In genomic region chr3:25481402-25481801, GRCh38 we compare ENCODE assay signal across 19 cellular contexts. TPM values are rescaled to one million over a fixed set of nuclear protein-coding genes. Genes with fewer than 3 reads are reported as not detected.
"Had no signal": no experiment of that assay in that cellular context is flagged by ENCODE, and none has a peak within 500 bp of the region (broad histone marks: within the 10 kb centered on the region; RNA-seq: fewer than 3 reads in every experiment).

No MANE protein-coding gene starts in this region.

- ATAC-seq: effector memory CD8-positive, alpha-beta T cell; gastrocnemius medialis; mucosa of descending colon; naive thymus-derived CD4-positive, alpha-beta T cell; psoas muscle had no signal

- H3K4me3 ChIP-seq: gastrocnemius medialis, hepatocyte, mucosa of descending colon, psoas muscle, sigmoid colon, stomach, testis had no signal

- H3K36me3 ChIP-seq: gastrocnemius medialis, sigmoid colon, stomach had no signal

- H3K27me3 ChIP-seq: gastrocnemius medialis, hepatocyte, sigmoid colon, stomach, testis had no signal

- H3K27ac ChIP-seq: gastrocnemius medialis, hepatocyte, psoas muscle, stomach, testis had no signal

- H3K9me3 ChIP-seq: gastrocnemius medialis, mucosa of descending colon, psoas muscle, sigmoid colon, stomach, testis had no signal

- H3K9me3 Mint-ChIP-seq: activated CD4-positive, alpha-beta T cell treated with anti-CD3 and anti-CD28 coated beads, Interleukin-2, amount 10 ng/mL, durations not matched to agents 7 days and 5 days; activated naive CD8-positive, alpha-beta T cell treated with anti-CD3 and anti-CD28 coated beads, Interleukin-2, amount 10 ng/mL, durations not matched to agents 7 days and 5 days; brain; dendritic cell treated with granulocyte-macrophage colony-stimulating factor and Interleukin-4, amounts not matched to agents 40 ng/mL and 50 ng/mL, for 4 days; effector memory CD8-positive, alpha-beta T cell had no signal

- H3K27ac Mint-ChIP-seq: activated CD4-positive, alpha-beta T cell treated with anti-CD3 and anti-CD28 coated beads, Interleukin-2, amount 10 ng/mL, durations not matched to agents 7 days and 5 days; activated naive CD8-positive, alpha-beta T cell treated with anti-CD3 and anti-CD28 coated beads, Interleukin-2, amount 10 ng/mL, durations not matched to agents 7 days and 5 days; dendritic cell treated with granulocyte-macrophage colony-stimulating factor and Interleukin-4, amounts not matched to agents 40 ng/mL and 50 ng/mL, for 4 days; effector memory CD8-positive, alpha-beta T cell; naive thymus-derived CD4-positive, alpha-beta T cell had no signal

- H3K27me3 Mint-ChIP-seq: brain; dendritic cell treated with granulocyte-macrophage colony-stimulating factor and Interleukin-4, amounts not matched to agents 40 ng/mL and 50 ng/mL, for 4 days; effector memory CD8-positive, alpha-beta T cell had no signal

- H3K4me1 Mint-ChIP-seq: activated CD4-positive, alpha-beta T cell treated with anti-CD3 and anti-CD28 coated beads, Interleukin-2, amount 10 ng/mL, durations not matched to agents 7 days and 5 days; activated naive CD8-positive, alpha-beta T cell treated with anti-CD3 and anti-CD28 coated beads, Interleukin-2, amount 10 ng/mL, durations not matched to agents 7 days and 5 days; naive thymus-derived CD4-positive, alpha-beta T cell had no signal

- FAIRE-seq: TTC549 had no signal

- H3K4me3 Mint-ChIP-seq: activated CD4-positive, alpha-beta T cell treated with anti-CD3 and anti-CD28 coated beads, Interleukin-2, amount 10 ng/mL, durations not matched to agents 7 days and 5 days; activated naive CD8-positive, alpha-beta T cell treated with anti-CD3 and anti-CD28 coated beads, Interleukin-2, amount 10 ng/mL, durations not matched to agents 7 days and 5 days; brain; dendritic cell treated with granulocyte-macrophage colony-stimulating factor and Interleukin-4, amounts not matched to agents 40 ng/mL and 50 ng/mL, for 4 days; effector memory CD8-positive, alpha-beta T cell; naive thymus-derived CD4-positive, alpha-beta T cell had no signal

- H3K36me3 Mint-ChIP-seq: activated naive CD8-positive, alpha-beta T cell treated with anti-CD3 and anti-CD28 coated beads, Interleukin-2, amount 10 ng/mL, durations not matched to agents 7 days and 5 days; brain; naive thymus-derived CD4-positive, alpha-beta T cell had no signal

- DNase-seq: activated CD4-positive, alpha-beta T cell treated with anti-CD3 and anti-CD28 coated beads, Interleukin-2, amount 10 ng/mL, durations not matched to agents 7 days and 5 days; activated naive CD4-positive, alpha-beta T cell; activated naive CD8-positive, alpha-beta T cell treated with anti-CD3 and anti-CD28 coated beads, Interleukin-2, amount 10 ng/mL, durations not matched to agents 7 days and 5 days; effector memory CD8-positive, alpha-beta T cell; gastrocnemius medialis; islet precursor cell; mucosa of descending colon; naive thymus-derived CD4-positive, alpha-beta T cell; nucleus accumbens; psoas muscle; sigmoid colon; stimulated activated CD4-positive, alpha-beta T cell treated with anti-CD3 and anti-CD28 coated beads, Interleukin-2, amount 100 ng/mL, for 24 hours; stomach; T-helper 2 cell; testis had no signal

RNA-seq across cellular contexts. Expression of gene RARB, which starts 53.3 kb away (rescaled TPM):
- total RNA-seq: activated CD4-positive, alpha-beta T cell treated with anti-CD3 and anti-CD28 coated beads, Interleukin-2, amount 10 ng/mL, durations not matched to agents 7 days and 5 days; activated naive CD8-positive, alpha-beta T cell treated with anti-CD3 and anti-CD28 coated beads, Interleukin-2, amount 10 ng/mL, durations not matched to agents 7 days and 5 days; naive thymus-derived CD4-positive, alpha-beta T cell had no signal
